In genomic region chr3:9902372-9903237, GRCh38 we compare ENCODE assay signal across 8 cellular contexts. TPM values are rescaled to one million over a fixed set of nuclear protein-coding genes. Genes with fewer than 3 reads are reported as not detected.
DNase-seq lines count a peak whose midpoint lies in the region; ATAC-seq and FAIRE-seq lines count a peak whose summit lies in the region.

TSS of gene IL17RE (plus strand) at chr3:9902848. CDS start at chr3:9902933, 85 bp downstream.

- ATAC-seq in stimulated activated naive CD8-positive, alpha-beta T cell treated with anti-CD3 and anti-CD28 coated beads, Interleukin-15, Interleukin-2, amounts not matched to agents 100 U/mL and 50 U/mL, for 24 hours = peak; percentile 67
- no peak for ATAC-seq in HG02798 (IDR thresholded peaks at IDR 0.05; ENCODE audit: poor library complexity, unreplicated experiment)

- H3K4me1 Mint-ChIP-seq in activated T-helper 1 cell treated with anti-CD3 and anti-CD28 coated beads, Interleukin-12 subunit alpha, Interleukin-12 subunit beta, Interleukin-2, Interleukin-4 antibody, amounts not matched to agents 30 ng/mL and 10 ng/mL and 1 ng/mL, durations not matched to agents 14 hours and 24 hours and 36 hours (ENCODE audit: low read depth) = peaks cover 42% of the 10 kb centered on the region

- FAIRE-seq in GM19239 (lab: Jason Lieb, UNC) = no peak

- no peaks in the 10 kb centered on the region for H3K27me3 Mint-ChIP-seq in activated T-helper 1 cell treated with anti-CD3 and anti-CD28 coated beads, Interleukin-12 subunit alpha, Interleukin-12 subunit beta, Interleukin-2, Interleukin-4 antibody, amounts not matched to agents 30 ng/mL and 10 ng/mL and 1 ng/mL, durations not matched to agents 14 hours and 24 hours and 36 hours (ENCODE audit: insufficient read depth)

- peak within 1 kb of the TSS; percentile 90 for H3K27ac Mint-ChIP-seq in activated T-helper 1 cell treated with anti-CD3 and anti-CD28 coated beads, Interleukin-12 subunit alpha, Interleukin-12 subunit beta, Interleukin-2, Interleukin-4 antibody, amounts not matched to agents 30 ng/mL and 10 ng/mL and 1 ng/mL, durations not matched to agents 14 hours and 24 hours and 36 hours

- DNase-seq in NCI-H1417 (lab: John Stamatoyannopoulos, UW) (peak in 2 of 3 experiments; percentile 28 to 43), NCI-H1417 treated with DMSO at 0.1 percent for 48 hours (lab: John Stamatoyannopoulos, UW) (no peak), iPS-NIHi7 (ENCODE audit: extremely low spot score) (peak; percentile 66), NAMALWA (ENCODE audit: low spot score) (no peak), GM19239 (ENCODE audit: insufficient read length, low spot score) (no peak)
- no peak for DNase-seq in activated T-helper 1 cell treated with anti-CD3 and anti-CD28 coated beads, Interleukin-12 subunit alpha, Interleukin-12 subunit beta, Interleukin-2, Interleukin-4 antibody, amounts not matched to agents 30 ng/mL and 10 ng/mL and 1 ng/mL, durations not matched to agents 14 hours and 24 hours and 36 hours (ENCODE audit: low spot score)
- DNase-seq in stimulated activated naive CD8-positive, alpha-beta T cell treated with anti-CD3 and anti-CD28 coated beads, Interleukin-15, Interleukin-2, amounts not matched to agents 100 U/mL and 50 U/mL, for 24 hours = peak; percentile 33

- H3K4me3 Mint-ChIP-seq in activated T-helper 1 cell treated with anti-CD3 and anti-CD28 coated beads, Interleukin-12 subunit alpha, Interleukin-12 subunit beta, Interleukin-2, Interleukin-4 antibody, amounts not matched to agents 30 ng/mL and 10 ng/mL and 1 ng/mL, durations not matched to agents 14 hours and 24 hours and 36 hours = peak within 1 kb of the TSS; percentile 74

- no peaks in the 10 kb centered on the region for H3K36me3 Mint-ChIP-seq in activated T-helper 1 cell treated with anti-CD3 and anti-CD28 coated beads, Interleukin-12 subunit alpha, Interleukin-12 subunit beta, Interleukin-2, Interleukin-4 antibody, amounts not matched to agents 30 ng/mL and 10 ng/mL and 1 ng/mL, durations not matched to agents 14 hours and 24 hours and 36 hours (ENCODE audit: low read depth)

- no peaks in the 10 kb centered on the region for H3K9me3 Mint-ChIP-seq in activated T-helper 1 cell treated with anti-CD3 and anti-CD28 coated beads, Interleukin-12 subunit alpha, Interleukin-12 subunit beta, Interleukin-2, Interleukin-4 antibody, amounts not matched to agents 30 ng/mL and 10 ng/mL and 1 ng/mL, durations not matched to agents 14 hours and 24 hours and 36 hours

- intact Hi-C loops in activated T-helper 1 cell treated with anti-CD3 and anti-CD28 coated beads, Interleukin-12 subunit alpha, Interleukin-12 subunit beta, Interleukin-2, Interleukin-4 antibody, amounts not matched to agents 30 ng/mL and 10 ng/mL and 1 ng/mL, durations not matched to agents 14 hours and 24 hours and 36 hours (cut with micrococcal nuclease) = loop anchor here (1.0 kb wide), 2 partner anchors 12 to 14 kb away; partner anchors contain the start of gene JAGN1

RNA-seq across cellular contexts. Expression of gene IL17RE, which starts in this region (rescaled TPM):
- 3.2 and 3.5 TPM in 2 replicates for total RNA-seq in activated T-helper 1 cell treated with anti-CD3 and anti-CD28 coated beads, Interleukin-12 subunit alpha, Interleukin-12 subunit beta, Interleukin-2, Interleukin-4 antibody, amounts not matched to agents 30 ng/mL and 10 ng/mL and 1 ng/mL, durations not matched to agents 14 hours and 24 hours and 36 hours

Comparison
In these comparisons a context has a peak if more than half of its experiments do, and no peak if none do; other contexts are left out.
1. DNase-seq: peak in NCI-H1417 (2 of 3), iPS-NIHi7 (single experiment) and stimulated activated naive CD8-positive, alpha-beta T cell treated with anti-CD3 and anti-CD28 coated beads, Interleukin-15, Interleukin-2, amounts not matched to agents 100 U/mL and 50 U/mL, for 24 hours (single experiment); none in NCI-H1417 treated with DMSO at 0.1 percent for 48 hours (single experiment), activated T-helper 1 cell treated with anti-CD3 and anti-CD28 coated beads, Interleukin-12 subunit alpha, Interleukin-12 subunit beta, Interleukin-2, Interleukin-4 antibody, amounts not matched to agents 30 ng/mL and 10 ng/mL and 1 ng/mL, durations not matched to agents 14 hours and 24 hours and 36 hours (single experiment), NAMALWA (single experiment) and GM19239 (single experiment).